ENCODE assay signal across 13 cellular contexts in the genomic region with DNA sequence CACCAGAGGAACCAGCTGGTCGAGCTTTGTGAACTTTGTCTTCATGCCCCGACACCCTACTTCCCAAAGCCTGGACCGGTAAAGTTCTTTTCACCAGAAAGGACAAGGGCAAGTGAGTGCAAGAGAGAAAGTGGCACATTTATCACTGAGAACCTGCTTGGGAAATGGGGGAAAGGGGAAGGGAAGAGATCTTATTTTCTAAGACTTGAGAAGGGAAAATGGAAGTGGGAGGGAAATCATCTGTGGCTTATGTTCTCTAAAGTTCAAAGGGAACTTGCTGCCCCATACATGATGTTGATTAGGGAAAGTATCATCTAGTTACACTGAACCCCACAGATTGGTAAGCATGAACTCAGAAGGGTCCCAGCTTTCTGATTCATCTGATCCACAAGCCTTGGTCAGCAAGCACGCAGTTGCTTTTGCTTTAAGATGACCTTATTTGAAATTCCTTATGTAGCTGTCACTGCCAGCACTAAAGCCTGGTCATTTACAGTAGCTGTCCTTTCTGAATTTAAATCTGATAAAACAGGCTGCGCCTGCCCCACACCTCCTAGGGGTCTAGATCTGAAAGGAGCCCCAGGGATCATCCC.
DNase-seq lines count a peak whose midpoint lies in the region; ATAC-seq, FAIRE-seq and TF ChIP-seq lines count a peak whose summit lies in the region.
"Had no signal": no experiment of that assay in that cellular context is flagged by ENCODE, and none has a peak within 500 bp of the region (broad histone marks: within the 10 kb centered on the region; RNA-seq: fewer than 3 reads in every experiment).

No MANE protein-coding gene starts in this region.

- H3K4me3 Mint-ChIP-seq in astrocyte (ENCODE audit: unreplicated experiment): no peak overlapping the region
- H3K4me3 Mint-ChIP-seq: CD4-positive, CD25-positive, alpha-beta regulatory T cell; naive thymus-derived CD8-positive, alpha-beta T cell; WTC11 had no signal

- no peak overlapping the region for H2AFZ ChIP-seq in astrocyte (ENCODE audit: low read depth, low read length)

- H4K20me1 ChIP-seq in astrocyte (ENCODE audit: insufficient read depth, low read length): no peaks in the 10 kb centered on the region

- peak overlapping the region; percentile 66 for H3K9ac ChIP-seq in astrocyte (ENCODE audit: low read length)
- no peak overlapping the region for H3K9ac ChIP-seq in liver (ENCODE audit: low read depth in 1 of 2, low read length in 2 of 2)

- peaks cover 17% of the 10 kb centered on the region for H3K4me1 Mint-ChIP-seq in astrocyte (ENCODE audit: low read depth, unreplicated experiment)

- FAIRE-seq in astrocyte (lab: Jason Lieb, UNC): no peak

- H3K79me2 ChIP-seq in astrocyte (ENCODE audit: insufficient read depth, low read length): no peaks in the 10 kb centered on the region

- peaks cover 62% of the 10 kb centered on the region for H3K4me1 ChIP-seq in left ventricle myocardium inferior
- H3K4me1 ChIP-seq in astrocyte (ENCODE audit: insufficient read depth, low read length): peaks cover 19% of the 10 kb centered on the region
- H3K4me1 ChIP-seq in liver (ENCODE audit: control insufficient read depth in 4 of 4, insufficient read depth in 4 of 4, low read length in 3 of 4): peaks cover 4 to 46% (median 34%) of the 10 kb centered on the region in 4 donors

- H3K9me3 Mint-ChIP-seq in astrocyte (ENCODE audit: unreplicated experiment): no peaks in the 10 kb centered on the region
- H3K9me3 Mint-ChIP-seq: CD4-positive, CD25-positive, alpha-beta regulatory T cell; naive thymus-derived CD8-positive, alpha-beta T cell; WTC11 had no signal

- H3K36me3 ChIP-seq in left ventricle myocardium inferior (no peaks in the 10 kb centered on the region), astrocyte (ENCODE audit: insufficient read depth, low read length) (no peaks in the 10 kb centered on the region), liver (ENCODE audit: control insufficient read depth in 4 of 4, insufficient read depth in 3 of 4, low read depth in 1 of 4, low read length in 3 of 4) (no peaks in the 10 kb centered on the region)

- H3K36me3 Mint-ChIP-seq in astrocyte (ENCODE audit: low read depth, unreplicated experiment): no peaks in the 10 kb centered on the region
- H3K36me3 Mint-ChIP-seq: CD4-positive, CD25-positive, alpha-beta regulatory T cell; naive thymus-derived CD8-positive, alpha-beta T cell; WTC11 had no signal

- no peak overlapping the region for H3K27ac Mint-ChIP-seq in astrocyte (ENCODE audit: unreplicated experiment)
- H3K27ac Mint-ChIP-seq: naive thymus-derived CD8-positive, alpha-beta T cell; WTC11 had no signal

- intact Hi-C loops in left ventricle myocardium inferior (cut with micrococcal nuclease) (no loop called here), Right ventricle myocardium superior (cut with DNase I) (no loop called here)

- no peaks in the 10 kb centered on the region for H3K27me3 Mint-ChIP-seq in astrocyte (ENCODE audit: low read depth, unreplicated experiment)
- H3K27me3 Mint-ChIP-seq: CD4-positive, CD25-positive, alpha-beta regulatory T cell; naive thymus-derived CD8-positive, alpha-beta T cell had no signal

- H3K4me3 ChIP-seq in left ventricle myocardium inferior (no peak overlapping the region), astrocyte (ENCODE audit: insufficient read depth, low read depth, low read length) (no peak overlapping the region), liver (ENCODE audit: low read depth in 1 of 3, low read length in 3 of 3) (no peak overlapping the region)

- H3K9me3 ChIP-seq in left ventricle myocardium inferior (replicated peaks) (no peaks in the 10 kb centered on the region), astrocyte (ENCODE audit: insufficient read depth, low read depth, low read length) (no peaks in the 10 kb centered on the region), liver (ENCODE audit: control insufficient read depth in 4 of 4, low read length in 3 of 4) (no peaks in the 10 kb centered on the region)

- 67% methylated on average over 5 of the region's 5 CpGs for WGBS in liver

- no peaks in the 10 kb centered on the region for H3K27me3 ChIP-seq in left ventricle myocardium inferior (ENCODE audit: low read depth)
- no peaks in the 10 kb centered on the region for H3K27me3 ChIP-seq in astrocyte (ENCODE audit: insufficient read depth, low read length)
- H3K27me3 ChIP-seq in liver (ENCODE audit: control insufficient read depth in 4 of 4, insufficient read depth in 4 of 4, low read length in 3 of 4): no peaks in the 10 kb centered on the region

- H3K27ac ChIP-seq in left ventricle myocardium inferior (replicated peaks): peak overlapping the region; percentile 61
- peak overlapping the region; percentile 74 for H3K27ac ChIP-seq in astrocyte (ENCODE audit: low read depth, low read length)
- H3K27ac ChIP-seq in liver (ENCODE audit: low read depth in 1 of 2, low read length in 2 of 2): peak overlapping the region; percentile 64 to 81

- TF ChIP-seq RAD21 in liver (IDR thresholded peaks at IDR 0.05): no peak

- no peak for ATAC-seq in Right ventricle myocardium superior (ENCODE audit: poor library complexity)
- ATAC-seq in GM19452 (IDR thresholded peaks at IDR 0.05; ENCODE audit: unreplicated experiment): no peak
- ATAC-seq: naive thymus-derived CD8-positive, alpha-beta T cell; PC-3; WTC11 had no signal

- DNase-seq in left ventricle myocardium inferior: no peak
- no peak for DNase-seq in Right ventricle myocardium superior
- peak; percentile 85 for DNase-seq in astrocyte (ENCODE audit: low read depth)
- DNase-seq in COR-L47 (lab: John Stamatoyannopoulos, UW): no peak
- no peak for DNase-seq in activated CD4-positive, alpha-beta T cell treated with anti-CD3 and anti-CD28 coated beads, Interleukin-2, amount 50 U/mL, for 4 hours
- no peak for DNase-seq in GM13976 (ENCODE audit: low spot score)
- DNase-seq: CD4-positive, CD25-positive, alpha-beta regulatory T cell; naive thymus-derived CD8-positive, alpha-beta T cell; NCI-H2029 treated with DMSO at 0.1 percent for 48 hours had no signal

- in situ Hi-C loops in GM13976 (cut with MboI; ENCODE audit: low sequenced_read_pairs, unreplicated experiment): no loop called here

- H3K4me2 ChIP-seq in astrocyte (ENCODE audit: low read length): peak overlapping the region; percentile 68

- no peak for TF ChIP-seq CTCF in left ventricle myocardium inferior (IDR thresholded peaks at IDR 0.05; ENCODE audit: borderline replicate concordance)
- TF ChIP-seq CTCF in astrocyte (IDR thresholded peaks at IDR 0.05; ENCODE audit: insufficient read depth, low read depth, low read length): no peak
- no peak for TF ChIP-seq CTCF in liver (IDR thresholded peaks at IDR 0.05; ENCODE audit: low read depth, low read length, missing input control)
- no peak for TF ChIP-seq CTCF in GM13976 (IDR thresholded peaks at IDR 0.05; ENCODE audit: borderline replicate concordance, control extremely low read depth, extremely low read depth, insufficient read depth, missing control alignments)

TF ChIP-seq in liver, 16 proteins besides CTCF, POLR2A, EP300 and RAD21:
- TF ChIP-seq HNF4A (conservative IDR thresholded peaks at IDR 0.05) (peak; percentile 31 to 60), EGR1 (IDR thresholded peaks at IDR 0.05; ENCODE audit: low read depth in 2 of 2) (no peak), YY1 (IDR thresholded peaks at IDR 0.05) (no peak)
